In genomic region chr12:75792687-75793086, GRCh38 we compare ENCODE assay signal across 18 cellular contexts.
DNase-seq lines count a peak whose midpoint lies in the region; ATAC-seq and TF ChIP-seq lines count a peak whose summit lies in the region.
"Had no signal": no experiment of that assay in that cellular context is flagged by ENCODE, and none has a peak within 500 bp of the region (broad histone marks: within the 10 kb centered on the region; RNA-seq: fewer than 3 reads in every experiment).

No MANE protein-coding gene starts in this region.

- H4K20me1 ChIP-seq in smooth muscle cell (ENCODE audit: low read depth), result no peaks in the 10 kb centered on the region

- H3K9me3 ChIP-seq in SJCRH30 (replicated peaks), result no peaks in the 10 kb centered on the region
- no peaks in the 10 kb centered on the region for H3K9me3 ChIP-seq in smooth muscle cell (replicated peaks; ENCODE audit: low read depth)
- H3K9me3 ChIP-seq: HAP-1 had no signal

- H2AFZ ChIP-seq in smooth muscle cell (ENCODE audit: low read depth), result peak overlapping the region; percentile 19
- H2AFZ ChIP-seq: PC-9 had no signal

- no peak overlapping the region for H3K4me2 ChIP-seq in smooth muscle cell
- H3K4me2 ChIP-seq: PC-9 had no signal

- H3K79me2 ChIP-seq in smooth muscle cell (ENCODE audit: low read depth), result no peaks in the 10 kb centered on the region

- peaks cover 30% of the 10 kb centered on the region for H3K4me1 Mint-ChIP-seq in activated T-cell treated with anti-CD3 and anti-CD28 coated beads, Interleukin-2, amount 50 U/mL, for 72 hours (ENCODE audit: low read depth)
- H3K4me1 Mint-ChIP-seq in activated T-cell treated with anti-CD3 and anti-CD28 coated beads, Interleukin-2, amount 50 U/mL, for 24 hours (ENCODE audit: low read depth), result peaks cover 40% of the 10 kb centered on the region

- H3K27me3 ChIP-seq in SJCRH30 (no peaks in the 10 kb centered on the region), smooth muscle cell (ENCODE audit: low read depth) (no peaks in the 10 kb centered on the region)

- no peak overlapping the region for H3K4me3 ChIP-seq in SJCRH30
- H3K4me3 ChIP-seq in epithelial cell of esophagus (ENCODE audit: low read length), result no peak overlapping the region
- H3K4me3 ChIP-seq in smooth muscle cell, result no peak overlapping the region
- H3K4me3 ChIP-seq: HAP-1, PC-9 had no signal

- H3K27ac ChIP-seq in SJCRH30 (peak overlapping the region; percentile 70), smooth muscle cell (ENCODE audit: low read depth) (no peak overlapping the region)
- H3K27ac ChIP-seq: PC-9 had no signal

- DNase-seq in activated T-cell treated with anti-CD3 and anti-CD28 coated beads, Interleukin-2, amount 50 U/mL, for 72 hours, result no peak
- no peak for DNase-seq in activated T-cell treated with anti-CD3 and anti-CD28 coated beads, Interleukin-2, amount 50 U/mL, for 24 hours
- DNase-seq in SJCRH30 (peak in 1 of 2 experiments; percentile 66), epithelial cell of esophagus (ENCODE audit: low read depth) (peak; percentile 35), smooth muscle cell (lab: John Stamatoyannopoulos, UW; ENCODE audit: unreplicated experiment) (no peak), activated gamma-delta T cell (lab: John Stamatoyannopoulos, UW) (no peak)
- DNase-seq in activated CD8-positive, alpha-beta memory T cell treated with anti-CD3 and anti-CD28 coated beads, Interleukin-2, amount 50 U/mL, for 48 hours, result no peak
- no peak for DNase-seq in activated effector memory CD4-positive, alpha-beta T cell treated with anti-CD3 and anti-CD28 coated beads, Interleukin-2, amount 50 U/mL, for 16 hours
- DNase-seq: 8988T, C1 segment of cervical spinal cord, DMS153, NCI-H1436 treated with DMSO at 0.1 percent for 48 hours, NCI-H2081 treated with DMSO at 0.1 percent for 48 hours, NCI-H2227 treated with DMSO at 0.1 percent for 48 hours, NCI-H526, PC-9 had no signal

- no peak for ATAC-seq in activated T-cell treated with anti-CD3 and anti-CD28 coated beads, Interleukin-2, amount 50 U/mL, for 72 hours (replicated peaks in 1 of 2)
- ATAC-seq: Right ventricle myocardium inferior had no signal

- no peak overlapping the region for H3K9ac ChIP-seq in smooth muscle cell (ENCODE audit: low read depth)

- no peaks in the 10 kb centered on the region for H3F3A ChIP-seq in smooth muscle cell (ENCODE audit: low read depth)

- H3K36me3 Mint-ChIP-seq in activated T-cell treated with anti-CD3 and anti-CD28 coated beads, Interleukin-2, amount 50 U/mL, for 72 hours (ENCODE audit: insufficient read depth in 2 of 2), result no peaks in the 10 kb centered on the region
- H3K36me3 Mint-ChIP-seq in activated T-cell treated with anti-CD3 and anti-CD28 coated beads, Interleukin-2, amount 50 U/mL, for 24 hours (ENCODE audit: low read depth), result no peaks in the 10 kb centered on the region

- H3K27ac Mint-ChIP-seq in activated T-cell treated with anti-CD3 and anti-CD28 coated beads, Interleukin-2, amount 50 U/mL, for 72 hours, result peak overlapping the region; percentile 35
- no peak overlapping the region for H3K27ac Mint-ChIP-seq in activated T-cell treated with anti-CD3 and anti-CD28 coated beads, Interleukin-2, amount 50 U/mL, for 24 hours

- H3K9me3 Mint-ChIP-seq in activated T-cell treated with anti-CD3 and anti-CD28 coated beads, Interleukin-2, amount 50 U/mL, for 72 hours, result no peaks in the 10 kb centered on the region
- H3K9me3 Mint-ChIP-seq in activated T-cell treated with anti-CD3 and anti-CD28 coated beads, Interleukin-2, amount 50 U/mL, for 24 hours, result no peaks in the 10 kb centered on the region

- TF ChIP-seq CTCF in epithelial cell of esophagus (IDR thresholded peaks at IDR 0.05; ENCODE audit: insufficient read depth, low read depth, low read length, missing control alignments) (no peak), smooth muscle cell (IDR thresholded peaks at IDR 0.05; ENCODE audit: borderline replicate concordance, insufficient read depth, poor library complexity, severe bottlenecking) (no peak)

- peaks cover 41% of the 10 kb centered on the region for H3K27me3 Mint-ChIP-seq in activated T-cell treated with anti-CD3 and anti-CD28 coated beads, Interleukin-2, amount 50 U/mL, for 72 hours (ENCODE audit: low read depth)
- peaks cover 16% of the 10 kb centered on the region for H3K27me3 Mint-ChIP-seq in activated T-cell treated with anti-CD3 and anti-CD28 coated beads, Interleukin-2, amount 50 U/mL, for 24 hours

- H3K36me3 ChIP-seq in SJCRH30 (no peaks in the 10 kb centered on the region), smooth muscle cell (ENCODE audit: low read depth) (no peaks in the 10 kb centered on the region)
- H3K36me3 ChIP-seq: HAP-1 had no signal

- 0% methylated on average over 1 of the region's 1 CpG for WGBS in smooth muscle cell (ENCODE audit: low lambda C conversion rate)

- no peak overlapping the region for H3K4me3 Mint-ChIP-seq in activated T-cell treated with anti-CD3 and anti-CD28 coated beads, Interleukin-2, amount 50 U/mL, for 72 hours
- no peak overlapping the region for H3K4me3 Mint-ChIP-seq in activated T-cell treated with anti-CD3 and anti-CD28 coated beads, Interleukin-2, amount 50 U/mL, for 24 hours

- H3K4me1 ChIP-seq in SJCRH30 (peaks cover 23% of the 10 kb centered on the region), smooth muscle cell (ENCODE audit: low read depth) (no peaks in the 10 kb centered on the region)
- H3K4me1 ChIP-seq: HAP-1 had no signal
